ENCODE assay signal across 29 cellular contexts in genomic region chr22:49549851-49550430, GRCh38.
DNase-seq lines count a peak whose midpoint lies in the region; ATAC-seq and TF ChIP-seq lines count a peak whose summit lies in the region.
"Had no signal": no experiment of that assay in that cellular context is flagged by ENCODE, and none has a peak within 500 bp of the region (broad histone marks: within the 10 kb centered on the region; RNA-seq: fewer than 3 reads in every experiment).

No MANE protein-coding gene starts in this region.

- H3K4me3 Mint-ChIP-seq in endodermal cell, result no peak overlapping the region
- H3K4me3 Mint-ChIP-seq: CD4-positive, alpha-beta memory T cell had no signal

- peaks cover 37% of the 10 kb centered on the region for H3K27me3 ChIP-seq in left ventricle myocardium inferior (ENCODE audit: low read depth)
- H3K27me3 ChIP-seq in endodermal cell (ENCODE audit: control insufficient read depth, insufficient read depth, low read length, poor library complexity, severe bottlenecking), result no peaks in the 10 kb centered on the region
- H3K27me3 ChIP-seq in upper lobe of right lung, result no peaks in the 10 kb centered on the region
- H3K27me3 ChIP-seq in vagina, result no peaks in the 10 kb centered on the region
- no peaks in the 10 kb centered on the region for H3K27me3 ChIP-seq in ovary
- H3K27me3 ChIP-seq: MG63 had no signal

- H3K4me1 ChIP-seq in left ventricle myocardium inferior (peaks cover 16% of the 10 kb centered on the region), endodermal cell (ENCODE audit: control insufficient read depth, insufficient read depth, low read length) (no peaks in the 10 kb centered on the region), upper lobe of right lung (no peaks in the 10 kb centered on the region), vagina (no peaks in the 10 kb centered on the region), ovary (ENCODE audit: insufficient read depth) (no peaks in the 10 kb centered on the region)
- H3K4me1 ChIP-seq: A549 had no signal

- H3K27ac Mint-ChIP-seq in endodermal cell, result no peak overlapping the region
- H3K27ac Mint-ChIP-seq: CD4-positive, alpha-beta memory T cell had no signal

- no peak overlapping the region for H3K9ac ChIP-seq in endodermal cell (ENCODE audit: extremely low read depth, low read length, poor library complexity, severe bottlenecking)

- 93 to 96% methylated on average over 5 to 6 of the region's 6 CpGs for WGBS in endodermal cell (ENCODE audit: insufficient coverage in 1 of 2, insufficient read length in 1 of 2), 2 experiments
- WGBS in ovary, 3 donors, result 73 to 88% (median 86%) methylated on average over 6 of the region's 6 CpGs

- intact Hi-C loops in left ventricle myocardium superior (cut with micrococcal nuclease) (no loop called here), left ventricle myocardium inferior (cut with micrococcal nuclease) (no loop called here), posterior vena cava (cut with DNase I) (loop anchor here in 1 of 2 donors (5.0 kb wide), 1 partner anchor 418 kb away; no protein-coding TSS in a partner anchor), upper lobe of right lung (cut with DNase I) (no loop called here), vagina (cut with DNase I) (no loop called here), ovary (cut with DNase I) (loop anchor here in 1 of 4 donors (10.0 kb wide), 1 partner anchor 45 kb away; no protein-coding TSS in a partner anchor)

- H3K4me3 ChIP-seq in left ventricle myocardium inferior, result no peak overlapping the region
- H3K4me3 ChIP-seq in endodermal cell (ENCODE audit: low read length), result no peak overlapping the region
- no peak overlapping the region for H3K4me3 ChIP-seq in upper lobe of right lung
- H3K4me3 ChIP-seq in vagina, result no peak overlapping the region
- no peak overlapping the region for H3K4me3 ChIP-seq in ovary
- H3K4me3 ChIP-seq: A549, GM12878, MG63, PC-9 had no signal

- H3K36me3 ChIP-seq in left ventricle myocardium inferior (no peaks in the 10 kb centered on the region), endodermal cell (ENCODE audit: control insufficient read depth, insufficient read depth, low read length) (no peaks in the 10 kb centered on the region), upper lobe of right lung (no peaks in the 10 kb centered on the region), vagina (no peaks in the 10 kb centered on the region), ovary (no peaks in the 10 kb centered on the region)
- H3K36me3 ChIP-seq: MG63 had no signal

- H3K4me1 Mint-ChIP-seq in endodermal cell, result no peaks in the 10 kb centered on the region

- no peaks in the 10 kb centered on the region for H3K36me3 Mint-ChIP-seq in endodermal cell (ENCODE audit: low read depth)

- TF ChIP-seq POLR2A in vagina (IDR thresholded peaks at IDR 0.05) (no peak), ovary (IDR thresholded peaks at IDR 0.05) (no peak)

- H3K9me3 Mint-ChIP-seq in endodermal cell, result peaks cover 11% of the 10 kb centered on the region

- H3K27ac ChIP-seq in left ventricle myocardium inferior (replicated peaks) (no peak overlapping the region), endodermal cell (ENCODE audit: low read depth, low read length) (no peak overlapping the region), upper lobe of right lung (no peak overlapping the region), vagina (no peak overlapping the region), ovary (no peak overlapping the region)
- H3K27ac ChIP-seq: A549, PC-9 had no signal

- H3K27me3 Mint-ChIP-seq in endodermal cell (ENCODE audit: insufficient read depth), result no peaks in the 10 kb centered on the region
- H3K27me3 Mint-ChIP-seq: CD4-positive, alpha-beta memory T cell had no signal

- DNase-seq in left ventricle myocardium superior (peak; percentile 13), left ventricle myocardium inferior (no peak), endodermal cell (peak; percentile 25), posterior vena cava (ENCODE audit: low spot score) (peak; percentile 64), upper lobe of right lung (peak; percentile 36), vagina (ENCODE audit: extremely low spot score in 2 of 2) (no peak), ovary (no peak)
- DNase-seq: AML-193; C1 segment of cervical spinal cord; CD4-positive, alpha-beta memory T cell; DMS 273 treated with DMSO at 0.1 percent for 48 hours; DMS79; EL; GDM1; GOT3; HCEC 1CT; IMR-90; KG1; MG63; NCI-H2029; NCI-H446 treated with DMSO at 0.1 percent for 48 hours; NCI-H526; NCI-H82; NK-92 treated with Interleukin-12 subunit alpha and Interleukin-12 subunit beta, amount 100 ng/mL, for 24 hours; PC-9; RPMI8226; SHP77 had no signal

- no peak for TF ChIP-seq EP300 in ovary (IDR thresholded peaks at IDR 0.05)

- ATAC-seq in left ventricle myocardium superior (no peak), upper lobe of right lung (no peak)
- ATAC-seq: A549, GM12878 had no signal

- peaks cover 23% of the 10 kb centered on the region for H3K9me3 ChIP-seq in left ventricle myocardium inferior (replicated peaks)
- H3K9me3 ChIP-seq in endodermal cell (ENCODE audit: control insufficient read depth, low read length), result no peaks in the 10 kb centered on the region
- no peaks in the 10 kb centered on the region for H3K9me3 ChIP-seq in upper lobe of right lung
- no peaks in the 10 kb centered on the region for H3K9me3 ChIP-seq in vagina
- peaks cover 0 to 9% of the 10 kb centered on the region in 2 donors for H3K9me3 ChIP-seq in ovary
- H3K9me3 ChIP-seq: A549, MG63 had no signal

- TF ChIP-seq CTCF in left ventricle myocardium inferior (IDR thresholded peaks at IDR 0.05; ENCODE audit: borderline replicate concordance), result no peak
- TF ChIP-seq CTCF in endodermal cell (conservative IDR thresholded peaks at IDR 0.05), result no peak
- TF ChIP-seq CTCF in upper lobe of right lung (IDR thresholded peaks at IDR 0.05), result no peak
- no peak for TF ChIP-seq CTCF in vagina (IDR thresholded peaks at IDR 0.05)
- no peak for TF ChIP-seq CTCF in ovary (IDR thresholded peaks at IDR 0.05)

Comparison
In these comparisons a context has a peak if more than half of its experiments do, and no peak if none do; other contexts are left out.
1. DNase-seq: peak in left ventricle myocardium superior (single experiment), endodermal cell (single experiment), posterior vena cava (single experiment) and upper lobe of right lung (single experiment); none in left ventricle myocardium inferior (single experiment), vagina (0 of 2) and ovary (0 of 5).